In genomic region chr5:108836492-108836891, GRCh38 we compare ENCODE assay signal across 20 cellular contexts.
"Had no signal": no experiment of that assay in that cellular context is flagged by ENCODE, and none has a peak within 500 bp of the region (broad histone marks: within the 10 kb centered on the region; RNA-seq: fewer than 3 reads in every experiment).

No MANE protein-coding gene starts in this region.

- H3K9me3 Mint-ChIP-seq: neural progenitor cell had no signal

- FAIRE-seq: urothelium cell line had no signal

- H3K27me3 Mint-ChIP-seq: dendritic cell treated with granulocyte-macrophage colony-stimulating factor and Interleukin-4, amounts not matched to agents 40 ng/mL and 50 ng/mL, for 4 days; effector memory CD8-positive, alpha-beta T cell; natural killer cell treated with Interleukin-12 subunit alpha and Interleukin-12 subunit beta and Interleukin-15 and Interleukin-18, amount 100 ng/mL, for 72 hours; progenitor cell of endocrine pancreas had no signal

- H3K4me3 ChIP-seq: esophagus muscularis mucosa, gastroesophageal sphincter, neural progenitor cell, ovary had no signal

- H3K4me3 Mint-ChIP-seq: dendritic cell treated with granulocyte-macrophage colony-stimulating factor and Interleukin-4, amounts not matched to agents 40 ng/mL and 50 ng/mL, for 4 days; effector memory CD8-positive, alpha-beta T cell; natural killer cell treated with Interleukin-12 subunit alpha and Interleukin-12 subunit beta and Interleukin-15 and Interleukin-18, amount 100 ng/mL, for 72 hours; neural progenitor cell; stimulated activated effector memory CD8-positive, alpha-beta T cell treated with anti-CD3 and anti-CD28 coated beads, Interleukin-12 subunit alpha, Interleukin-12 subunit beta, amount 100 ng/mL, for 72 hours had no signal

- H3K4me1 Mint-ChIP-seq: neural progenitor cell; stimulated activated effector memory CD8-positive, alpha-beta T cell treated with anti-CD3 and anti-CD28 coated beads, Interleukin-12 subunit alpha, Interleukin-12 subunit beta, amount 100 ng/mL, for 72 hours had no signal

- DNase-seq: cerebellar nuclear complex; effector memory CD8-positive, alpha-beta T cell; left colon; left ventricle myocardium superior; nucleus accumbens; ovary; right cardiac atrium; stimulated activated CD4-positive, alpha-beta T cell treated with anti-CD3 and anti-CD28 coated beads, Interleukin-4, amount 100 ng/mL, for 1 hour; stimulated activated CD8-positive, alpha-beta memory T cell treated with anti-CD3 and anti-CD28 coated beads, Interleukin-4, amount 100 ng/mL, for 48 hours; stimulated activated naive CD8-positive, alpha-beta T cell treated with anti-CD3 and anti-CD28 coated beads, Interleukin-15, Interleukin-2, amounts not matched to agents 100 U/mL and 50 U/mL, for 24 hours; substantia nigra; trophoblast cell had no signal

- H3K27ac Mint-ChIP-seq: dendritic cell treated with granulocyte-macrophage colony-stimulating factor and Interleukin-4, amounts not matched to agents 40 ng/mL and 50 ng/mL, for 4 days; effector memory CD8-positive, alpha-beta T cell; natural killer cell treated with Interleukin-12 subunit alpha and Interleukin-12 subunit beta and Interleukin-15 and Interleukin-18, amount 100 ng/mL, for 72 hours; neural progenitor cell; progenitor cell of endocrine pancreas; stimulated activated effector memory CD8-positive, alpha-beta T cell treated with anti-CD3 and anti-CD28 coated beads, Interleukin-12 subunit alpha, Interleukin-12 subunit beta, amount 100 ng/mL, for 72 hours had no signal
